In genomic region chr4:88159137-88159725, GRCh38 we compare ENCODE assay signal across 8 cellular contexts. TPM values are rescaled to one million over a fixed set of nuclear protein-coding genes. Genes with fewer than 3 reads are reported as not detected.
DNase-seq lines count a peak whose midpoint lies in the region; ATAC-seq and TF ChIP-seq lines count a peak whose summit lies in the region.

No MANE protein-coding gene starts in this region.

- TF ChIP-seq CTCF in GM12864 (IDR thresholded peaks at IDR 0.05; ENCODE audit: low read depth, low read length, missing control alignments) (no peak), fibroblast of pulmonary artery (IDR thresholded peaks at IDR 0.05; ENCODE audit: low read length, missing control alignments) (no peak)

- H3K4me3 ChIP-seq in GM12864 (ENCODE audit: low read depth, low read length) = peak overlapping the region; percentile 53
- H3K4me3 ChIP-seq in fibroblast of pulmonary artery (replicated peaks; ENCODE audit: low read depth, low read length) = peak overlapping the region; percentile 53

- in situ Hi-C loops in ACHN (cut with HindIII; ENCODE audit: low pct_ligation_motif_present, low pct_unique_long_range_greater_than_20kb, low sequenced_read_pairs) = no loop called here

- DNase-seq in GM12864 (ENCODE audit: low read depth) = no peak
- peak; percentile 5 for DNase-seq in SW480 (ENCODE audit: low spot score)
- no peak for DNase-seq in fibroblast of pulmonary artery (ENCODE audit: low read depth)
- DNase-seq in occipital lobe (lab: John Stamatoyannopoulos, UW) = peak; percentile 10
- no peak for DNase-seq in ACHN
- no peak for DNase-seq in T1000 (lab: John Stamatoyannopoulos, UW)
- DNase-seq in OCI-M2 (lab: John Stamatoyannopoulos, UW; ENCODE audit: unreplicated experiment) = no peak

- peak; percentile 46 for ATAC-seq in HG02610 (IDR thresholded peaks at IDR 0.05; ENCODE audit: unreplicated experiment)

RNA-seq across cellular contexts. Expression of gene ABCG2, which starts 0.8 kb away (rescaled TPM):
- total RNA-seq in occipital lobe = 25.1 TPM

Comparison
In these comparisons a context has a peak if more than half of its experiments do, and no peak if none do; other contexts are left out.
1. DNase-seq: peak in SW480 (single experiment) and occipital lobe (single experiment); none in GM12864 (single experiment), fibroblast of pulmonary artery (single experiment), ACHN (single experiment), T1000 (single experiment) and OCI-M2 (single experiment).